17 cellular contexts compared by ENCODE assay signal in the genomic region with DNA sequence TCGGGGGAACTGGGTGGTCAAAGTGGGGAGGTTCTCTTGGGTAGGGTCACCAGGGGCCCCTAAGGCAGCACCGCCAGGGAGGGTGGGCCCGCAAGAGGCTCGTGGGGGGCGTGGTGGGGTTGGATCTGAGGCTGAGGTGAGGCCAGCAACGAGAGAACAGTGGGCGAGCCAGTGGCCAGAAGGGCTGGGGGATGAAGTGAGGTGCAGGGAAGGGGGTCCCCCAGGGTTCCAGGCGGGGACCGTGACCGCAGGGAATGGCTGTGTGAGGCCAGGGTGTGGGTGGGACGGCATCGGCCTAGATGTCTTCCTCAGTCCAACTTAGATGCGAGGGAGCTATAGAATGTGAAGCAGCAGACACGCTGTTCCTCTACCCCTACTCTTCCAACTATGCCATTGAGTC.
DNase-seq lines count a peak whose midpoint lies in the region; ATAC-seq and TF ChIP-seq lines count a peak whose summit lies in the region.
"Had no signal": no experiment of that assay in that cellular context is flagged by ENCODE, and none has a peak within 500 bp of the region (broad histone marks: within the 10 kb centered on the region; RNA-seq: fewer than 3 reads in every experiment).

No MANE protein-coding gene starts in this region.

- H3K79me1 ChIP-seq in IMR-90 (ENCODE audit: low read depth in 1 of 2, low read length in 2 of 2), result no peaks in the 10 kb centered on the region

- peaks cover 8% of the 10 kb centered on the region for H3K36me3 Mint-ChIP-seq in effector memory CD8-positive, alpha-beta T cell (ENCODE audit: insufficient read depth)

- no peak overlapping the region for H3K9ac ChIP-seq in IMR-90 (ENCODE audit: low read depth, low read length)

- H4K5ac ChIP-seq in IMR-90 (ENCODE audit: low read depth, low read length), result no peak overlapping the region

- H3K9me1 ChIP-seq in IMR-90 (ENCODE audit: insufficient read depth, low read length), result peaks cover 7% of the 10 kb centered on the region

- CTCF ChIA-PET in IMR-90 (lab: Yijun Ruan, JAX), result no interaction called here

- H4K20me1 ChIP-seq in IMR-90 (ENCODE audit: insufficient read depth, low read length), result no peaks in the 10 kb centered on the region

- TF ChIP-seq CTCF in heart right ventricle (IDR thresholded peaks at IDR 0.05) (no peak), right atrium auricular region (IDR thresholded peaks at IDR 0.05) (no peak), IMR-90 (conservative IDR thresholded peaks at IDR 0.05; ENCODE audit: low read depth, low read length) (no peak), vagina (IDR thresholded peaks at IDR 0.05) (no peak)

- H3K56ac ChIP-seq in IMR-90 (ENCODE audit: extremely low read depth, insufficient read depth, low read length), result no peak overlapping the region

- peaks cover 0 to 11% (median 0%) of the 10 kb centered on the region in 9 donors for H3K36me3 ChIP-seq in heart right ventricle
- no peaks in the 10 kb centered on the region for H3K36me3 ChIP-seq in right atrium auricular region
- H3K36me3 ChIP-seq in IMR-90 (ENCODE audit: control insufficient read depth, insufficient read depth, low read length), result peaks cover 10% of the 10 kb centered on the region; the same call in 1 of the 2 replicates
- no peaks in the 10 kb centered on the region for H3K36me3 ChIP-seq in vagina
- H3K36me3 ChIP-seq: BE2C had no signal

- no peak overlapping the region for H2BK5ac ChIP-seq in IMR-90 (ENCODE audit: low read depth, low read length, poor library complexity, severe bottlenecking)

- POLR2A ChIA-PET in IMR-90 (lab: Charles Lee; ENCODE audit: unreplicated experiment), result no interaction called here

- H3K9me3 ChIP-seq in heart right ventricle (no peaks in the 10 kb centered on the region), right atrium auricular region (no peaks in the 10 kb centered on the region), IMR-90 (ENCODE audit: control insufficient read depth, insufficient read depth, low read length) (no peaks in the 10 kb centered on the region), vagina (no peaks in the 10 kb centered on the region)
- H3K9me3 ChIP-seq: BE2C had no signal

- no peak overlapping the region for H3K4me3 ChIP-seq in heart right ventricle
- H3K4me3 ChIP-seq in right atrium auricular region, result no peak overlapping the region
- H3K4me3 ChIP-seq in IMR-90 (ENCODE audit: insufficient read depth, low read depth, low read length), result no peak overlapping the region
- no peak overlapping the region for H3K4me3 ChIP-seq in vagina
- H3K4me3 ChIP-seq: GM12878 had no signal

- ATAC-seq in heart right ventricle, result no peak
- ATAC-seq in IMR-90 (ENCODE audit: low read depth), result no peak
- ATAC-seq in effector memory CD8-positive, alpha-beta T cell (replicated peaks), result no peak
- ATAC-seq: GM12878 had no signal

- H2AK9ac ChIP-seq in IMR-90 (replicated peaks; ENCODE audit: low read depth, low read length, poor library complexity), result peak overlapping the region; percentile 50

- no peak for DNase-seq in heart right ventricle
- DNase-seq in right atrium auricular region (ENCODE audit: low spot score), result no peak
- no peak for DNase-seq in IMR-90
- no peak for DNase-seq in effector memory CD8-positive, alpha-beta T cell
- DNase-seq in vagina (ENCODE audit: extremely low spot score in 2 of 2), result no peak
- DNase-seq in NK-92 treated with Interleukin-12 subunit alpha and Interleukin-12 subunit beta, amount 100 ng/mL, for 24 hours (lab: John Stamatoyannopoulos, UW), result no peak
- DNase-seq: ACHN; BE2C; CD4-positive, CD25-positive, alpha-beta regulatory T cell; CD8-positive, alpha-beta memory T cell; COR-L47; DMS 273 treated with DMSO at 0.1 percent for 48 hours; DMS53; DND-41; EL; H9 had no signal

- no peak overlapping the region for H2BK20ac ChIP-seq in IMR-90 (ENCODE audit: low read depth, low read length)

- 97 to 98% methylated on average over 14 of the region's 14 CpGs for WGBS in heart right ventricle, 2 donors
- WGBS in IMR-90 (ENCODE audit: extremely low coverage in 2 of 2, insufficient read length in 1 of 2), 2 experiments, result 98% methylated on average over 8 of the region's 14 CpGs; no CpG with 5 or more reads in 1 of the 2 experiments

- H3K27me3 ChIP-seq in heart right ventricle, result no peaks in the 10 kb centered on the region
- no peaks in the 10 kb centered on the region for H3K27me3 ChIP-seq in right atrium auricular region
- H3K27me3 ChIP-seq in IMR-90 (ENCODE audit: control insufficient read depth, insufficient read depth, low read length), result no peaks in the 10 kb centered on the region
- H3K27me3 ChIP-seq in vagina, result no peaks in the 10 kb centered on the region
- H3K27me3 ChIP-seq: BE2C had no signal

- no peak overlapping the region for H2BK120ac ChIP-seq in IMR-90 (ENCODE audit: low read depth, low read length)

- no peak for TF ChIP-seq POLR2A in IMR-90 (IDR thresholded peaks at IDR 0.05; ENCODE audit: low read depth, low read length)
- TF ChIP-seq POLR2A in vagina (IDR thresholded peaks at IDR 0.05), result no peak

- no peak overlapping the region for H4K91ac ChIP-seq in IMR-90 (ENCODE audit: insufficient read depth, low read depth, low read length)

- H3K4ac ChIP-seq in IMR-90 (ENCODE audit: low read depth, low read length), result no peak overlapping the region

- H3K18ac ChIP-seq in IMR-90 (ENCODE audit: low read depth, low read length), result no peak overlapping the region

- H3K27ac ChIP-seq in heart right ventricle (peak overlapping the region in 6 of 10 donors; percentile 14 to 79 (median 72)), right atrium auricular region (no peak overlapping the region), IMR-90 (ENCODE audit: insufficient read depth, low read length) (no peak overlapping the region), vagina (peak overlapping the region; percentile 36)

- H2AFZ ChIP-seq in IMR-90 (replicated peaks; ENCODE audit: low read length, poor library complexity), result no peak overlapping the region

- no peak overlapping the region for H3K4me2 ChIP-seq in IMR-90 (ENCODE audit: low read depth, low read length)

- BruUV-seq in IMR-90 (replicated peaks; lab: Mats Ljungman, UMichigan), result no TSS peak

- H2BK15ac ChIP-seq in IMR-90 (ENCODE audit: low read depth, low read length), result no peak overlapping the region

- H3K23ac ChIP-seq in IMR-90 (ENCODE audit: low read depth, low read length), result no peak overlapping the region

- H2AK5ac ChIP-seq in IMR-90 (ENCODE audit: low read depth, low read length), result no peak overlapping the region

- H4K8ac ChIP-seq in IMR-90 (ENCODE audit: low read depth in 2 of 2, low read length in 2 of 2), result no peak overlapping the region

- H3K14ac ChIP-seq in IMR-90 (replicated peaks; ENCODE audit: low read depth, low read length), result no peak overlapping the region

- dilution Hi-C loops in IMR-90 (cut with HindIII; ENCODE audit: low sequenced_read_pairs, unreplicated experiment), result no loop called here

- H3K4me1 Mint-ChIP-seq in effector memory CD8-positive, alpha-beta T cell (ENCODE audit: low read depth in 2 of 2), result peaks cover 21 to 25% of the 10 kb centered on the region in 2 donors

- H3K4me3 Mint-ChIP-seq in effector memory CD8-positive, alpha-beta T cell, result no peak overlapping the region
- H3K4me3 Mint-ChIP-seq: CD4-positive, CD25-positive, alpha-beta regulatory T cell; CD8-positive, alpha-beta memory T cell; H9 had no signal

- no peaks in the 10 kb centered on the region for H3K27me3 Mint-ChIP-seq in effector memory CD8-positive, alpha-beta T cell
- H3K27me3 Mint-ChIP-seq: CD4-positive, CD25-positive, alpha-beta regulatory T cell had no signal

- no peak for TF ChIP-seq RAD21 in IMR-90 (IDR thresholded peaks at IDR 0.05; ENCODE audit: low read length)

- H3K9me3 Mint-ChIP-seq in effector memory CD8-positive, alpha-beta T cell, result no peaks in the 10 kb centered on the region
- H3K9me3 Mint-ChIP-seq: H9 had no signal

- in situ Hi-C loops in IMR-90 (cut with MboI; ENCODE audit: low sequenced_read_pairs), result no loop called here

- H3K4me1 ChIP-seq in heart right ventricle (peaks cover 3 to 45% (median 15%) of the 10 kb centered on the region in 9 donors), right atrium auricular region (peaks cover 0 to 28% of the 10 kb centered on the region in 2 donors), IMR-90 (ENCODE audit: control insufficient read depth, insufficient read depth, low read length) (peaks cover 7% of the 10 kb centered on the region; the same call in 1 of the 2 replicates), vagina (peaks cover 28% of the 10 kb centered on the region)
- H3K4me1 ChIP-seq: BE2C had no signal

- intact Hi-C loops in heart right ventricle (cut with DNase I) (loop anchor here in 2 of 10 donors (10.0 kb wide), 2 partner anchors 140 to 190 kb away; no protein-coding TSS in a partner anchor), IMR-90 (cut with micrococcal nuclease) (no loop called here), vagina (cut with DNase I) (no loop called here)

- peak overlapping the region; percentile 20 to 49 for H3K27ac Mint-ChIP-seq in effector memory CD8-positive, alpha-beta T cell
- H3K27ac Mint-ChIP-seq: H9 had no signal

TF ChIP-seq in IMR-90, 13 proteins besides CTCF, POLR2A, EP300 and RAD21 (continues in another document):
- TF ChIP-seq RCOR1 (IDR thresholded peaks at IDR 0.05; ENCODE audit: insufficient replicate concordance, low read length) (no peak), MXI1 (IDR thresholded peaks at IDR 0.05; ENCODE audit: borderline replicate concordance, low read depth, low read length) (no peak), BHLHE40 (IDR thresholded peaks at IDR 0.05; ENCODE audit: low read depth, low read length) (no peak), MAZ (IDR thresholded peaks at IDR 0.05; ENCODE audit: borderline replicate concordance, low read depth, low read length) (no peak), NFE2L2 (IDR thresholded peaks at IDR 0.05; ENCODE audit: low read depth, low read length) (no peak), MAFK (IDR thresholded peaks at IDR 0.05; ENCODE audit: low read depth, low read length) (no peak)
- TF ChIP-seq, protein P1, sequence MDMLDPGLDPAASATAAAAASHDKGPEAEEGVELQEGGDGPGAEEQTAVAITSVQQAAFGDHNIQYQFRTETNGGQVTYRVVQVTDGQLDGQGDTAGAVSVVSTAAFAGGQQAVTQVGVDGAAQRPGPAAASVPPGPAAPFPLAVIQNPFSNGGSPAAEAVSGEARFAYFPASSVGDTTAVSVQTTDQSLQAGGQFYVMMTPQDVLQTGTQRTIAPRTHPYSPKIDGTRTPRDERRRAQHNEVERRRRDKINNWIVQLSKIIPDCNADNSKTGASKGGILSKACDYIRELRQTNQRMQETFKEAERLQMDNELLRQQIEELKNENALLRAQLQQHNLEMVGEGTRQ (IDR thresholded peaks at IDR 0.05; ENCODE audit: low read depth, low read length), result no peak
- TF ChIP-seq, protein P2, sequence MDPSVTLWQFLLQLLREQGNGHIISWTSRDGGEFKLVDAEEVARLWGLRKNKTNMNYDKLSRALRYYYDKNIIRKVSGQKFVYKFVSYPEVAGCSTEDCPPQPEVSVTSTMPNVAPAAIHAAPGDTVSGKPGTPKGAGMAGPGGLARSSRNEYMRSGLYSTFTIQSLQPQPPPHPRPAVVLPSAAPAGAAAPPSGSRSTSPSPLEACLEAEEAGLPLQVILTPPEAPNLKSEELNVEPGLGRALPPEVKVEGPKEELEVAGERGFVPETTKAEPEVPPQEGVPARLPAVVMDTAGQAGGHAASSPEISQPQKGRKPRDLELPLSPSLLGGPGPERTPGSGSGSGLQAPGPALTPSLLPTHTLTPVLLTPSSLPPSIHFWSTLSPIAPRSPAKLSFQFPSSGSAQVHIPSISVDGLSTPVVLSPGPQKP (IDR thresholded peaks at IDR 0.05; ENCODE audit: borderline replicate concordance, low read depth, low read length), result no peak

Comparison
In these comparisons a context has a peak if more than half of its experiments do, and no peak if none do; other contexts are left out.
1. H3K27ac ChIP-seq: peak in heart right ventricle (6 of 10) and vagina (single experiment); none in right atrium auricular region (0 of 2) and IMR-90 (single experiment).